8 cellular contexts compared by ENCODE assay signal in genomic region chr19:3343619-3344502, GRCh38. TPM values are rescaled to one million over a fixed set of nuclear protein-coding genes. Genes with fewer than 3 reads are reported as not detected.
DNase-seq lines count a peak whose midpoint lies in the region; ATAC-seq lines count a peak whose summit lies in the region.

No MANE protein-coding gene starts in this region.

- H3K4me3 Mint-ChIP-seq in activated naive CD4-positive, alpha-beta T cell treated with anti-CD3 and anti-CD28 coated beads, Interleukin-2, amount 50 U/mL, for 24 hours: peak overlapping the region; percentile 26

- intact Hi-C loops in Right ventricle myocardium inferior (cut with DNase I): no loop called here

- peak overlapping the region; percentile 60 for H3K27ac ChIP-seq in rectal smooth muscle tissue (ENCODE audit: low read depth, low read length)

- H3K27ac Mint-ChIP-seq in activated naive CD4-positive, alpha-beta T cell treated with anti-CD3 and anti-CD28 coated beads, Interleukin-2, amount 50 U/mL, for 24 hours: no peak overlapping the region

- no peaks in the 10 kb centered on the region for H3K27me3 ChIP-seq in rectal smooth muscle tissue (ENCODE audit: control insufficient read depth, insufficient read depth, low read length)

- ATAC-seq in Right ventricle myocardium inferior: peak; percentile 83

- peak overlapping the region; percentile 51 for H3K4me3 ChIP-seq in rectal smooth muscle tissue (ENCODE audit: low read length)

- H3K36me3 ChIP-seq in rectal smooth muscle tissue (ENCODE audit: control insufficient read depth, insufficient read depth, low read length): no peaks in the 10 kb centered on the region

- H3K4me1 ChIP-seq in rectal smooth muscle tissue (ENCODE audit: control insufficient read depth, insufficient read depth, low read length): peaks cover 14% of the 10 kb centered on the region

- no peak overlapping the region for H3K9ac ChIP-seq in rectal smooth muscle tissue (ENCODE audit: low read length)

- no peaks in the 10 kb centered on the region for H3K27me3 Mint-ChIP-seq in activated naive CD4-positive, alpha-beta T cell treated with anti-CD3 and anti-CD28 coated beads, Interleukin-2, amount 50 U/mL, for 24 hours

- peaks cover 1% of the 10 kb centered on the region for H3K4me1 Mint-ChIP-seq in activated naive CD4-positive, alpha-beta T cell treated with anti-CD3 and anti-CD28 coated beads, Interleukin-2, amount 50 U/mL, for 24 hours

- peak; percentile 77 for DNase-seq in activated effector memory CD4-positive, alpha-beta T cell treated with anti-CD3 and anti-CD28 coated beads, Interleukin-2, amount 50 U/mL, for 16 hours
- no peak for DNase-seq in activated effector memory CD4-positive, alpha-beta T cell treated with Interleukin-2 at 50 U/mL for 16 hours
- peak; percentile 89 for DNase-seq in NOMO-1 treated with dmso at 0.1 percent for 144 hours (lab: John Stamatoyannopoulos, UW; ENCODE audit: unreplicated experiment)
- peak; percentile 92 for DNase-seq in Right ventricle myocardium inferior (ENCODE audit: missing footprints)
- DNase-seq in NCI-H2107 (lab: John Stamatoyannopoulos, UW): no peak
- DNase-seq in GM19238 (ENCODE audit: insufficient read length, low spot score): no peak

- no peaks in the 10 kb centered on the region for H3K36me3 Mint-ChIP-seq in activated naive CD4-positive, alpha-beta T cell treated with anti-CD3 and anti-CD28 coated beads, Interleukin-2, amount 50 U/mL, for 24 hours

- no peaks in the 10 kb centered on the region for H3K9me3 Mint-ChIP-seq in activated naive CD4-positive, alpha-beta T cell treated with anti-CD3 and anti-CD28 coated beads, Interleukin-2, amount 50 U/mL, for 24 hours

RNA-seq across cellular contexts. Expression of gene NFIC, which starts 22.5 kb away (rescaled TPM):
- 164 TPM for total RNA-seq in Right ventricle myocardium inferior

Comparison
In these comparisons a context has a peak if more than half of its experiments do, and no peak if none do; other contexts are left out.
1. DNase-seq: peak in activated effector memory CD4-positive, alpha-beta T cell treated with anti-CD3 and anti-CD28 coated beads, Interleukin-2, amount 50 U/mL, for 16 hours (single experiment), NOMO-1 treated with dmso at 0.1 percent for 144 hours (single experiment) and Right ventricle myocardium inferior (single experiment); none in activated effector memory CD4-positive, alpha-beta T cell treated with Interleukin-2 at 50 U/mL for 16 hours (single experiment), NCI-H2107 (single experiment) and GM19238 (single experiment).